8 cellular contexts compared by ENCODE assay signal in the genomic region with DNA sequence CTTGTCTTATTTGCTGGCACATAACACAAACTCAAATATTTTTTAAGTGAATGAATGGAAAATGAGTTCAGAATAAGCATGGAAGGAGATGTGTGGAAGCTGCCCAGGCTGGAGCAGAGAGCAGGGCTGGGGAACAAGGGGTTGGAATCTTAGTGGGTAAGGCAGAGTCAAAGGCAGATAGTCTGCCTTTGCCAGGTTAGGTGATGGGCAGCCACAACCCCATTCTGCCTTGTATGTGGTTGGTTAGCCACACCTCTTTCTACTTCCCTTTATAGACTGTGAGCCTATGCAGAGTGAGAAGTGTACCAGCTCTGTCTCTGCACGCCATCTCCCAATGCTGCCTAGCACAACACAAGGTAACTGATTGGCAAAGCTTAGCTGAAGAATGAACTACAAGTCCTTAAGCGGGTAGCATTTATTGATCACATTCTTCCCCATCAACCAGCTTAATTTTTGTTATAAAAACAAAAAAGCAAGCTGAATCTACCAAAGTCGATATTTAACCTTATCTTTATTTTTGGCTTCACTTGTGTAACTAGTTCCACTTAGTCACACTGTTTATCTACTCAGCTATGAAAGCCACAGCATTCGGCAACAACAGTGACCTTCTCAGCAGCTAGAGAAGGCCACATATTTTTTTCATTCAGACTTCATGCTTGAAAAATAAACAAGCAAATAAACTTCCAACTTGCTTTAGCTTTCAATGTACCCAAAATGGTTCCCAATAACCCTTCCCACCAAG.
A peak's percentile ranks its signal among the peaks of the same experiment; 100 is the strongest.
DNase-seq lines count a peak whose midpoint lies in the region; ATAC-seq and TF ChIP-seq lines count a peak whose summit lies in the region.

No MANE protein-coding gene starts in this region.

- no peak overlapping the region for H3K4me3 Mint-ChIP-seq in activated CD4-positive, alpha-beta memory T cell treated with anti-CD3 and anti-CD28 coated beads, Interleukin-2, amount 10 ng/mL, durations not matched to agents 7 days and 5 days
- no peak overlapping the region for H3K4me3 Mint-ChIP-seq in stimulated activated memory B cell treated with anti-CD40 and anti-IgM and Interleukin-4, amounts not matched to agents 10 μg/mL and 1 μg/mL and 100 μg/mL, for 72 hours

- DNase-seq in BJ (ENCODE audit: low read depth) = peak; percentile 45
- DNase-seq in activated CD4-positive, alpha-beta memory T cell treated with anti-CD3 and anti-CD28 coated beads, Interleukin-2, amount 10 ng/mL, durations not matched to agents 7 days and 5 days = peak; percentile 63
- DNase-seq in foreskin keratinocyte = no peak
- no peak for DNase-seq in COR-L47 (lab: John Stamatoyannopoulos, UW)
- DNase-seq in dedifferentiated amniotic fluid mesenchymal stem cell (ENCODE audit: extremely low spot score) = no peak

- H3K27ac ChIP-seq in foreskin keratinocyte = no peak overlapping the region

- POLR2A ChIA-PET in BJ (lab: Charles Lee) = no interaction called here
- POLR2A ChIA-PET in activated CD4-positive, alpha-beta memory T cell treated with anti-CD3 and anti-CD28 coated beads, Interleukin-2, amount 10 ng/mL, durations not matched to agents 7 days and 5 days (lab: Charles Lee) = interaction anchor here (0.9 to 1.9 kb wide), 7 partner anchors 13 to 87 kb away, joined by 3 to 14 read pairs (median 5); partner anchors contain the start of genes HNRNPA0 and KLHL3

- H3K36me3 Mint-ChIP-seq in activated CD4-positive, alpha-beta memory T cell treated with anti-CD3 and anti-CD28 coated beads, Interleukin-2, amount 10 ng/mL, durations not matched to agents 7 days and 5 days (ENCODE audit: low read depth) = no peaks in the 10 kb centered on the region
- no peaks in the 10 kb centered on the region for H3K36me3 Mint-ChIP-seq in stimulated activated memory B cell treated with anti-CD40 and anti-IgM and Interleukin-4, amounts not matched to agents 10 μg/mL and 1 μg/mL and 100 μg/mL, for 72 hours

- H3K36me3 ChIP-seq in BJ (ENCODE audit: control insufficient read depth, insufficient read depth, low read length) = no peaks in the 10 kb centered on the region

- no peaks in the 10 kb centered on the region for H3K9me3 Mint-ChIP-seq in activated CD4-positive, alpha-beta memory T cell treated with anti-CD3 and anti-CD28 coated beads, Interleukin-2, amount 10 ng/mL, durations not matched to agents 7 days and 5 days
- no peaks in the 10 kb centered on the region for H3K9me3 Mint-ChIP-seq in stimulated activated memory B cell treated with anti-CD40 and anti-IgM and Interleukin-4, amounts not matched to agents 10 μg/mL and 1 μg/mL and 100 μg/mL, for 72 hours

- peaks cover 22% of the 10 kb centered on the region for H3K4me1 Mint-ChIP-seq in activated CD4-positive, alpha-beta memory T cell treated with anti-CD3 and anti-CD28 coated beads, Interleukin-2, amount 10 ng/mL, durations not matched to agents 7 days and 5 days
- peaks cover 14% of the 10 kb centered on the region for H3K4me1 Mint-ChIP-seq in stimulated activated memory B cell treated with anti-CD40 and anti-IgM and Interleukin-4, amounts not matched to agents 10 μg/mL and 1 μg/mL and 100 μg/mL, for 72 hours

- no peaks in the 10 kb centered on the region for H3K27me3 Mint-ChIP-seq in activated CD4-positive, alpha-beta memory T cell treated with anti-CD3 and anti-CD28 coated beads, Interleukin-2, amount 10 ng/mL, durations not matched to agents 7 days and 5 days
- no peaks in the 10 kb centered on the region for H3K27me3 Mint-ChIP-seq in stimulated activated memory B cell treated with anti-CD40 and anti-IgM and Interleukin-4, amounts not matched to agents 10 μg/mL and 1 μg/mL and 100 μg/mL, for 72 hours

- no peaks in the 10 kb centered on the region for H3K27me3 ChIP-seq in BJ (ENCODE audit: control insufficient read depth, insufficient read depth, low read length)
- H3K27me3 ChIP-seq in foreskin keratinocyte = no peaks in the 10 kb centered on the region

- H3K4me1 ChIP-seq in foreskin keratinocyte = no peaks in the 10 kb centered on the region

- TF ChIP-seq CTCF in BJ (IDR thresholded peaks at IDR 0.05; ENCODE audit: insufficient read depth, low read depth, low read length) (no peak), foreskin keratinocyte (conservative IDR thresholded peaks at IDR 0.05) (no peak)

- H3K4me3 ChIP-seq in BJ (ENCODE audit: low read depth, low read length) = no peak overlapping the region

- peak overlapping the region; percentile 17 for H3K27ac Mint-ChIP-seq in activated CD4-positive, alpha-beta memory T cell treated with anti-CD3 and anti-CD28 coated beads, Interleukin-2, amount 10 ng/mL, durations not matched to agents 7 days and 5 days
- peak overlapping the region; percentile 79 for H3K27ac Mint-ChIP-seq in stimulated activated memory B cell treated with anti-CD40 and anti-IgM and Interleukin-4, amounts not matched to agents 10 μg/mL and 1 μg/mL and 100 μg/mL, for 72 hours

- CTCF ChIA-PET in BJ (lab: Yijun Ruan, JAX) = interaction anchor here (0.9 to 1.8 kb wide), 6 partner anchors 36 to 76 kb away, joined by 3 to 6 read pairs (median 3); partner anchors contain the start of gene KLHL3
- CTCF ChIA-PET in activated CD4-positive, alpha-beta memory T cell treated with anti-CD3 and anti-CD28 coated beads, Interleukin-2, amount 10 ng/mL, durations not matched to agents 7 days and 5 days (lab: Charles Lee) = interaction anchor here (0.8 to 3.2 kb wide), 10 partner anchors 16 to 88 kb away, joined by 3 to 36 read pairs (median 4); partner anchors contain the start of genes HNRNPA0 and KLHL3

- ATAC-seq in GM19463 (IDR thresholded peaks at IDR 0.05; ENCODE audit: unreplicated experiment) (peak; percentile 100), HG03520 (IDR thresholded peaks at IDR 0.05; ENCODE audit: unreplicated experiment) (peak; percentile 94), foreskin keratinocyte (peak; percentile 20)
- peak; percentile 99 for ATAC-seq in stimulated activated memory B cell treated with anti-CD40 and anti-IgM and Interleukin-4, amounts not matched to agents 10 μg/mL and 1 μg/mL and 100 μg/mL, for 72 hours

Comparison
In these comparisons a context has a peak if more than half of its experiments do, and no peak if none do; other contexts are left out.
1. DNase-seq: peak in BJ (single experiment) and activated CD4-positive, alpha-beta memory T cell treated with anti-CD3 and anti-CD28 coated beads, Interleukin-2, amount 10 ng/mL, durations not matched to agents 7 days and 5 days (single experiment); none in foreskin keratinocyte (0 of 2), COR-L47 (single experiment) and dedifferentiated amniotic fluid mesenchymal stem cell (single experiment).
2. ATAC-seq: peak in every context shown above with its lines; median percentile 100 in GM19463; 99 in stimulated activated memory B cell treated with anti-CD40 and anti-IgM and Interleukin-4, amounts not matched to agents 10 μg/mL and 1 μg/mL and 100 μg/mL, for 72 hours; 94 in HG03520; 20 in foreskin keratinocyte.